32 cellular contexts compared by ENCODE assay signal in the genomic region with DNA sequence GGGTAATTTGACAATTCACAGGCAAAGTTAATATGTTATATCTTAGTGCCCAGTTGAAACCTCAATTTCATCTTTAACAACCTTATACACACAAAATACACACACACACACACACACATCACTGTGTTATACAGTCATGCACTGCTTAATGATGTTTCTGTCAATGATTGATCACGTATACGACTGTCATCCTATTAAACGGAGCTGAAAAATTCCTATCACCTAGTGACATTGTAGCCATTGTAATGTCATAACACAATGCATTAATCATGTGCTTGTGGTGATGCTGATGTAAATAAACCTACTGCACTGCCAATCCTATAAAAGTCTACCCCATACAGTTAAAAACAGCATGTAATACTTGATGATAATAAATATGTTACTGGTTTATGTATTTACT.
"Had no signal": no experiment of that assay in that cellular context is flagged by ENCODE, and none has a peak within 500 bp of the region (broad histone marks: within the 10 kb centered on the region; RNA-seq: fewer than 3 reads in every experiment).

No MANE protein-coding gene starts in this region.

- H3K4me3 ChIP-seq: adrenal gland, body of pancreas, breast epithelium had no signal

- H3K27ac ChIP-seq: adrenal gland, body of pancreas, brain microvascular endothelial cell, breast epithelium, VCaP had no signal

- DNase-seq: activated B cell treated with CpG ODN at 0.5 μM for 24 hours; activated CD4-positive, alpha-beta memory T cell treated with anti-CD3 and anti-CD28 coated beads for 36 hours; activated CD4-positive, alpha-beta T cell treated with anti-CD3 and anti-CD28 coated beads for 4 hours; activated CD4-positive, alpha-beta T cell treated with anti-CD3 and anti-CD28 coated beads, Interleukin-2, amount 10 ng/mL, durations not matched to agents 24 days and 14 days; activated CD4-positive, alpha-beta T cell treated with anti-CD3 and anti-CD28 coated beads, Interleukin-2, amount 50 U/mL, for 1 hour; activated CD4-positive, alpha-beta T cell treated with anti-CD3 and anti-CD28 coated beads, Interleukin-2, amount 50 U/mL, for 4 hours; activated CD4-positive, CD25-positive, alpha-beta regulatory T cell treated with anti-CD3 and anti-CD28 coated beads, Interleukin-2, amount 50 U/mL, for 72 hours; activated CD8-positive, alpha-beta memory T cell treated with anti-CD3 and anti-CD28 coated beads, Interleukin-2, amount 50 U/mL, for 4 hours; activated CD8-positive, alpha-beta T cell treated with anti-CD3 and anti-CD28 coated beads for 36 hours; activated effector memory CD4-positive, alpha-beta T cell treated with anti-CD3 and anti-CD28 coated beads, Interleukin-2, amount 50 U/mL, for 16 hours; activated gamma-delta T cell treated with Interleukin-2 at 50 U/mL for 16 hours; activated naive CD4-positive, alpha-beta T cell; activated naive CD4-positive, alpha-beta T cell treated with anti-CD3 and anti-CD28 coated beads for 36 hours; activated naive CD4-positive, alpha-beta T cell treated with anti-CD3 and anti-CD28 coated beads, Interleukin-2, amount 50 U/mL, for 16 hours; activated naive CD8-positive, alpha-beta T cell treated with anti-CD3 and anti-CD28 coated beads for 36 hours; activated T-cell treated with anti-CD3 and anti-CD28 coated beads for 4 hours; activated T-cell treated with anti-CD3 and anti-CD28 coated beads, Interleukin-2, amount 50 U/mL, for 1 hour; activated T-cell treated with anti-CD3 and anti-CD28 coated beads, Interleukin-2, amount 50 U/mL, for 4 hours; activated T-cell treated with anti-CD3 and anti-CD28 coated beads, Interleukin-2, amount 50 U/mL, for 72 hours; adrenal gland; amniotic stem cell; aorta; body of pancreas; brain microvascular endothelial cell; central memory CD4-positive, alpha-beta T cell; T-helper 1 cell; T-helper 2 cell; T-helper 9 cell had no signal

- FAIRE-seq: astrocyte, TTC549 had no signal

- H3K9me3 ChIP-seq: adrenal gland, body of pancreas, breast epithelium had no signal

- H3K36me3 ChIP-seq: adrenal gland, brain microvascular endothelial cell, breast epithelium had no signal

- H3K4me1 ChIP-seq: adrenal gland, body of pancreas, breast epithelium had no signal
